ENCODE assay signal across 25 cellular contexts in genomic region chr22:25353516-25354445, GRCh38.
"Had no signal": no experiment of that assay in that cellular context is flagged by ENCODE, and none has a peak within 500 bp of the region (broad histone marks: within the 10 kb centered on the region; RNA-seq: fewer than 3 reads in every experiment).

No MANE protein-coding gene starts in this region.

- H3K4me3 Mint-ChIP-seq: activated CD4-positive, alpha-beta T cell treated with anti-CD3 and anti-CD28 coated beads, Interleukin-2, amount 10 ng/mL, durations not matched to agents 7 days and 5 days; activated naive CD4-positive, alpha-beta T cell treated with anti-CD3 and anti-CD28 coated beads, Interleukin-2, amount 50 U/mL, for 24 hours; activated T-cell treated with anti-CD3 and anti-CD28 coated beads, Interleukin-2, amount 50 U/mL, for 4 hours; central memory CD8-positive, alpha-beta T cell; effector memory CD8-positive, alpha-beta T cell; T-helper 2 cell treated with Interferon-gamma antibody and Interleukin-4, amounts not matched to agents 5 μg/mL and 100 μg/mL, for 36 hours had no signal

- FAIRE-seq: frontal cortex, TTC549 had no signal

- H3K27ac ChIP-seq: adrenal gland, ascending aorta, brain microvascular endothelial cell, colonic mucosa, dorsolateral prefrontal cortex, esophagus muscularis mucosa, lower lobe of right lung, prostate gland, right atrium auricular region, WERI-Rb-1 had no signal

- H3K27me3 Mint-ChIP-seq: activated CD4-positive, alpha-beta T cell treated with anti-CD3 and anti-CD28 coated beads, Interleukin-2, amount 10 ng/mL, durations not matched to agents 7 days and 5 days; activated naive CD4-positive, alpha-beta T cell treated with anti-CD3 and anti-CD28 coated beads, Interleukin-2, amount 50 U/mL, for 24 hours; central memory CD8-positive, alpha-beta T cell; effector memory CD8-positive, alpha-beta T cell; naive B cell; T-cell had no signal

- DNase-seq: activated CD4-positive, alpha-beta T cell treated with anti-CD3 and anti-CD28 coated beads, Interleukin-2, amount 10 ng/mL, durations not matched to agents 7 days and 5 days; activated CD4-positive, CD25-positive, alpha-beta regulatory T cell treated with anti-CD3 and anti-CD28 coated beads, Interleukin-2, amount 50 U/mL, for 72 hours; activated T-cell treated with anti-CD3 and anti-CD28 coated beads, Interleukin-2, amount 50 U/mL, for 4 hours; brain microvascular endothelial cell; colonic mucosa; effector memory CD8-positive, alpha-beta T cell; hippocampal formation; lower lobe of right lung; mesendoderm; naive B cell; stimulated activated CD4-positive, alpha-beta T cell treated with anti-CD3 and anti-CD28 coated beads, Interleukin-4, amount 100 ng/mL, for 24 hours; stimulated activated naive CD4-positive, alpha-beta T cell treated with Interleukin-2 at 50 U/mL for 16 hours; WERI-Rb-1 had no signal

- H3K4me1 ChIP-seq: adrenal gland, ascending aorta, colonic mucosa, esophagus muscularis mucosa, lower lobe of right lung, prostate gland, right atrium auricular region had no signal

- H3K4me3 ChIP-seq: adrenal gland, ascending aorta, colonic mucosa, dorsolateral prefrontal cortex, esophagus muscularis mucosa, lower lobe of right lung, prostate gland, right atrium auricular region had no signal

- H3K9me3 Mint-ChIP-seq: activated CD4-positive, alpha-beta T cell treated with anti-CD3 and anti-CD28 coated beads, Interleukin-2, amount 10 ng/mL, durations not matched to agents 7 days and 5 days; activated naive CD4-positive, alpha-beta T cell treated with anti-CD3 and anti-CD28 coated beads, Interleukin-2, amount 50 U/mL, for 24 hours; activated T-cell treated with anti-CD3 and anti-CD28 coated beads, Interleukin-2, amount 50 U/mL, for 4 hours; central memory CD8-positive, alpha-beta T cell; effector memory CD8-positive, alpha-beta T cell; naive B cell; T-cell; T-helper 2 cell treated with Interferon-gamma antibody and Interleukin-4, amounts not matched to agents 5 μg/mL and 100 μg/mL, for 36 hours had no signal

- H3K9me3 ChIP-seq: adrenal gland, ascending aorta, colonic mucosa, esophagus muscularis mucosa, lower lobe of right lung, prostate gland, right atrium auricular region had no signal

- ATAC-seq: activated T-cell treated with anti-CD3 and anti-CD28 coated beads, Interleukin-2, amount 50 U/mL, for 4 hours; effector memory CD8-positive, alpha-beta T cell; lower lobe of right lung; T-cell had no signal

- H3K27ac Mint-ChIP-seq: activated CD4-positive, alpha-beta T cell treated with anti-CD3 and anti-CD28 coated beads, Interleukin-2, amount 10 ng/mL, durations not matched to agents 7 days and 5 days; activated naive CD4-positive, alpha-beta T cell treated with anti-CD3 and anti-CD28 coated beads, Interleukin-2, amount 50 U/mL, for 24 hours; effector memory CD8-positive, alpha-beta T cell; T-cell; T-helper 2 cell treated with Interferon-gamma antibody and Interleukin-4, amounts not matched to agents 5 μg/mL and 100 μg/mL, for 36 hours had no signal

- H3K4me1 Mint-ChIP-seq: activated naive CD4-positive, alpha-beta T cell treated with anti-CD3 and anti-CD28 coated beads, Interleukin-2, amount 50 U/mL, for 24 hours; central memory CD8-positive, alpha-beta T cell; T-cell had no signal

- H3K27me3 ChIP-seq: adrenal gland, ascending aorta, brain microvascular endothelial cell, colonic mucosa, dorsolateral prefrontal cortex, esophagus muscularis mucosa, right atrium auricular region had no signal

- H3K36me3 ChIP-seq: brain microvascular endothelial cell, colonic mucosa, prostate gland had no signal
